ENCODE assay signal across 1 cellular context in genomic region chr19:41802770-41803169, GRCh38.
TF ChIP-seq lines count a peak whose summit lies in the region.

No MANE protein-coding gene starts in this region.

TF ChIP-seq in A549, 52 proteins besides CTCF, POLR2A, EP300 and RAD21:
- no peak for TF ChIP-seq E2F6 (IDR thresholded peaks at IDR 0.05; ENCODE audit: borderline replicate concordance, low read depth)
- no peak for TF ChIP-seq HMGXB4 (CRISPR knock-in tag; IDR thresholded peaks at IDR 0.05; ENCODE audit: borderline replicate concordance)
- no peak for TF ChIP-seq BHLHE40 (IDR thresholded peaks at IDR 0.05; ENCODE audit: low read depth, low read length)
- TF ChIP-seq CEBPB (IDR thresholded peaks at IDR 0.05), result no peak
- no peak for TF ChIP-seq CBX2 (IDR thresholded peaks at IDR 0.05; ENCODE audit: borderline replicate concordance, low read depth)
- no peak for TF ChIP-seq HES2 (IDR thresholded peaks at IDR 0.05)
- TF ChIP-seq SMC3 (IDR thresholded peaks at IDR 0.05), result no peak
- no peak for TF ChIP-seq NR3C1 (IDR thresholded peaks at IDR 0.05)
- TF ChIP-seq TFCP2L1 (CRISPR knock-in tag; IDR thresholded peaks at IDR 0.05), result no peak
- TF ChIP-seq ELK1 (IDR thresholded peaks at IDR 0.05; ENCODE audit: low read depth, low read length), result no peak
- TF ChIP-seq RFX5 (IDR thresholded peaks at IDR 0.05), result no peak
- no peak for TF ChIP-seq NPAS2 (CRISPR knock-in tag; IDR thresholded peaks at IDR 0.05; ENCODE audit: borderline replicate concordance)
- TF ChIP-seq CBX8 (IDR thresholded peaks at IDR 0.05), result no peak
- TF ChIP-seq ESRRA (IDR thresholded peaks at IDR 0.05; ENCODE audit: borderline replicate concordance, low read length), result no peak
